Comparison of ENCODE assay signal across 2 cellular contexts in the genomic region with DNA sequence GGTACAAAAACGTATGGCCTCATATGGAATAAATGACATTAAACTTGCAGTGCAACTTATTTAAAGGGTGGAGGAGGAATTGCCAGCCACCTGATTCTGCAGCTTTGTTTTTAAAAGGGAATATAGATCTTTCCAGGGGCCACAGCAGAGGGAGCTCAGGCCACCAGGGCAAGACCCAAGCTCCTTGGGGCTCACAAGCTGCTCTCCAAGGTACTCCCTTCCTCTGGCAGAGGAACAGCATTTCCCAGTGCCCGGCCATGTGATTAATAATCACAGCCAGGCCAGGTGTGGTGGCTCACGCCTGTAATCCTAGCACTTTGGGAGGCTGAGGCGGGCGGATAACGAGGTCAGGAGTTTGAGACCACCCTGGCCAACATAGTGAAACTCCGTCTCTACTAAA.
TF ChIP-seq lines count a peak whose summit lies in the region.

No MANE protein-coding gene starts in this region.

TF ChIP-seq in GM23338, 12 proteins besides CTCF, POLR2A, EP300 and RAD21 (continued from another document):
- TF ChIP-seq, protein P1, sequence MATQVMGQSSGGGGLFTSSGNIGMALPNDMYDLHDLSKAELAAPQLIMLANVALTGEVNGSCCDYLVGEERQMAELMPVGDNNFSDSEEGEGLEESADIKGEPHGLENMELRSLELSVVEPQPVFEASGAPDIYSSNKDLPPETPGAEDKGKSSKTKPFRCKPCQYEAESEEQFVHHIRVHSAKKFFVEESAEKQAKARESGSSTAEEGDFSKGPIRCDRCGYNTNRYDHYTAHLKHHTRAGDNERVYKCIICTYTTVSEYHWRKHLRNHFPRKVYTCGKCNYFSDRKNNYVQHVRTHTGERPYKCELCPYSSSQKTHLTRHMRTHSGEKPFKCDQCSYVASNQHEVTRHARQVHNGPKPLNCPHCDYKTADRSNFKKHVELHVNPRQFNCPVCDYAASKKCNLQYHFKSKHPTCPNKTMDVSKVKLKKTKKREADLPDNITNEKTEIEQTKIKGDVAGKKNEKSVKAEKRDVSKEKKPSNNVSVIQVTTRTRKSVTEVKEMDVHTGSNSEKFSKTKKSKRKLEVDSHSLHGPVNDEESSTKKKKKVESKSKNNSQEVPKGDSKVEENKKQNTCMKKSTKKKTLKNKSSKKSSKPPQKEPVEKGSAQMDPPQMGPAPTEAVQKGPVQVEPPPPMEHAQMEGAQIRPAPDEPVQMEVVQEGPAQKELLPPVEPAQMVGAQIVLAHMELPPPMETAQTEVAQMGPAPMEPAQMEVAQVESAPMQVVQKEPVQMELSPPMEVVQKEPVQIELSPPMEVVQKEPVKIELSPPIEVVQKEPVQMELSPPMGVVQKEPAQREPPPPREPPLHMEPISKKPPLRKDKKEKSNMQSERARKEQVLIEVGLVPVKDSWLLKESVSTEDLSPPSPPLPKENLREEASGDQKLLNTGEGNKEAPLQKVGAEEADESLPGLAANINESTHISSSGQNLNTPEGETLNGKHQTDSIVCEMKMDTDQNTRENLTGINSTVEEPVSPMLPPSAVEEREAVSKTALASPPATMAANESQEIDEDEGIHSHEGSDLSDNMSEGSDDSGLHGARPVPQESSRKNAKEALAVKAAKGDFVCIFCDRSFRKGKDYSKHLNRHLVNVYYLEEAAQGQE (IDR thresholded peaks at IDR 0.05; ENCODE audit: unreplicated experiment), result peak; percentile 72
- TF ChIP-seq, protein P2, sequence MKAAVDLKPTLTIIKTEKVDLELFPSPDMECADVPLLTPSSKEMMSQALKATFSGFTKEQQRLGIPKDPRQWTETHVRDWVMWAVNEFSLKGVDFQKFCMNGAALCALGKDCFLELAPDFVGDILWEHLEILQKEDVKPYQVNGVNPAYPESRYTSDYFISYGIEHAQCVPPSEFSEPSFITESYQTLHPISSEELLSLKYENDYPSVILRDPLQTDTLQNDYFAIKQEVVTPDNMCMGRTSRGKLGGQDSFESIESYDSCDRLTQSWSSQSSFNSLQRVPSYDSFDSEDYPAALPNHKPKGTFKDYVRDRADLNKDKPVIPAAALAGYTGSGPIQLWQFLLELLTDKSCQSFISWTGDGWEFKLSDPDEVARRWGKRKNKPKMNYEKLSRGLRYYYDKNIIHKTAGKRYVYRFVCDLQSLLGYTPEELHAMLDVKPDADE (IDR thresholded peaks at IDR 0.05), result no peak
- TF ChIP-seq EZH2phosphoT487 (IDR thresholded peaks at IDR 0.05; ENCODE audit: unreplicated experiment) (no peak), ZNF331 (CRISPR knock-in tag; IDR thresholded peaks at IDR 0.05; ENCODE audit: low read depth) (no peak)
- TF ChIP-seq, protein P3, sequence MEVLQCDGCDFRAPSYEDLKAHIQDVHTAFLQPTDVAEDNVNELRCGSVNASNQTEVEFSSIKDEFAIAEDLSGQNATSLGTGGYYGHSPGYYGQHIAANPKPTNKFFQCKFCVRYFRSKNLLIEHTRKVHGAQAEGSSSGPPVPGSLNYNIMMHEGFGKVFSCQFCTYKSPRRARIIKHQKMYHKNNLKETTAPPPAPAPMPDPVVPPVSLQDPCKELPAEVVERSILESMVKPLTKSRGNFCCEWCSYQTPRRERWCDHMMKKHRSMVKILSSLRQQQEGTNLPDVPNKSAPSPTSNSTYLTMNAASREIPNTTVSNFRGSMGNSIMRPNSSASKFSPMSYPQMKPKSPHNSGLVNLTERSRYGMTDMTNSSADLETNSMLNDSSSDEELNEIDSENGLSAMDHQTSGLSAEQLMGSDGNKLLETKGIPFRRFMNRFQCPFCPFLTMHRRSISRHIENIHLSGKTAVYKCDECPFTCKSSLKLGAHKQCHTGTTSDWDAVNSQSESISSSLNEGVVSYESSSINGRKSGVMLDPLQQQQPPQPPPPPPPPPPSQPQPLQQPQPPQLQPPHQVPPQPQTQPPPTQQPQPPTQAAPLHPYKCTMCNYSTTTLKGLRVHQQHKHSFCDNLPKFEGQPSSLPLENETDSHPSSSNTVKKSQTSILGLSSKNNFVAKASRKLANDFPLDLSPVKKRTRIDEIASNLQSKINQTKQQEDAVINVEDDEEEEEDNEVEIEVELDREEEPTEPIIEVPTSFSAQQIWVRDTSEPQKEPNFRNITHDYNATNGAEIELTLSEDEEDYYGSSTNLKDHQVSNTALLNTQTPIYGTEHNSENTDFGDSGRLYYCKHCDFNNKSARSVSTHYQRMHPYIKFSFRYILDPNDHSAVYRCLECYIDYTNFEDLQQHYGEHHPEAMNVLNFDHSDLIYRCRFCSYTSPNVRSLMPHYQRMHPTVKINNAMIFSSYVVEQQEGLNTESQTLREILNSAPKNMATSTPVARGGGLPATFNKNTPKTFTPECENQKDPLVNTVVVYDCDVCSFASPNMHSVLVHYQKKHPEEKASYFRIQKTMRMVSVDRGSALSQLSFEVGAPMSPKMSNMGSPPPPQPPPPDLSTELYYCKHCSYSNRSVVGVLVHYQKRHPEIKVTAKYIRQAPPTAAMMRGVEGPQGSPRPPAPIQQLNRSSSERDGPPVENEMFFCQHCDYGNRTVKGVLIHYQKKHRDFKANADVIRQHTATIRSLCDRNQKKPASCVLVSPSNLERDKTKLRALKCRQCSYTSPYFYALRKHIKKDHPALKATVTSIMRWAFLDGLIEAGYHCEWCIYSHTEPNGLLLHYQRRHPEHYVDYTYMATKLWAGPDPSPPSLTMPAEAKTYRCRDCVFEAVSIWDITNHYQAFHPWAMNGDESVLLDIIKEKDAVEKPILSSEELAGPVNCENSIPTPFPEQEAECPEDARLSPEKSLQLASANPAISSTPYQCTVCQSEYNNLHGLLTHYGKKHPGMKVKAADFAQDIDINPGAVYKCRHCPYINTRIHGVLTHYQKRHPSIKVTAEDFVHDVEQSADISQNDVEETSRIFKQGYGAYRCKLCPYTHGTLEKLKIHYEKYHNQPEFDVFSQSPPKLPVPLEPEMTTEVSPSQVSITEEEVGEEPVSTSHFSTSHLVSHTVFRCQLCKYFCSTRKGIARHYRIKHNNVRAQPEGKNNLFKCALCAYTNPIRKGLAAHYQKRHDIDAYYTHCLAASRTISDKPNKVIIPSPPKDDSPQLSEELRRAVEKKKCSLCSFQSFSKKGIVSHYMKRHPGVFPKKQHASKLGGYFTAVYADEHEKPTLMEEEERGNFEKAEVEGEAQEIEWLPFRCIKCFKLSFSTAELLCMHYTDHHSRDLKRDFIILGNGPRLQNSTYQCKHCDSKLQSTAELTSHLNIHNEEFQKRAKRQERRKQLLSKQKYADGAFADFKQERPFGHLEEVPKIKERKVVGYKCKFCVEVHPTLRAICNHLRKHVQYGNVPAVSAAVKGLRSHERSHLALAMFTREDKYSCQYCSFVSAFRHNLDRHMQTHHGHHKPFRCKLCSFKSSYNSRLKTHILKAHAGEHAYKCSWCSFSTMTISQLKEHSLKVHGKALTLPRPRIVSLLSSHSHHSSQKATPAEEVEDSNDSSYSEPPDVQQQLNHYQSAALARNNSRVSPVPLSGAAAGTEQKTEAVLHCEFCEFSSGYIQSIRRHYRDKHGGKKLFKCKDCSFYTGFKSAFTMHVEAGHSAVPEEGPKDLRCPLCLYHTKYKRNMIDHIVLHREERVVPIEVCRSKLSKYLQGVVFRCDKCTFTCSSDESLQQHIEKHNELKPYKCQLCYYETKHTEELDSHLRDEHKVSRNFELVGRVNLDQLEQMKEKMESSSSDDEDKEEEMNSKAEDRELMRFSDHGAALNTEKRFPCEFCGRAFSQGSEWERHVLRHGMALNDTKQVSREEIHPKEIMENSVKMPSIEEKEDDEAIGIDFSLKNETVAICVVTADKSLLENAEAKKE (CRISPR knock-in tag; IDR thresholded peaks at IDR 0.05), result no peak

TF ChIP-seq in PFSK-1, 5 proteins besides CTCF, POLR2A, EP300 and RAD21:
- TF ChIP-seq, protein P1 (IDR thresholded peaks at IDR 0.05; ENCODE audit: insufficient read depth in 1 of 2, low read depth in 2 of 2, low read length in 2 of 2), result peak; percentile 72 to 88
- no peak for TF ChIP-seq POLR2AphosphoS5 (IDR thresholded peaks at IDR 0.05; ENCODE audit: low read depth, low read length)
